ENCODE assay signal across 8 cellular contexts in the genomic region with DNA sequence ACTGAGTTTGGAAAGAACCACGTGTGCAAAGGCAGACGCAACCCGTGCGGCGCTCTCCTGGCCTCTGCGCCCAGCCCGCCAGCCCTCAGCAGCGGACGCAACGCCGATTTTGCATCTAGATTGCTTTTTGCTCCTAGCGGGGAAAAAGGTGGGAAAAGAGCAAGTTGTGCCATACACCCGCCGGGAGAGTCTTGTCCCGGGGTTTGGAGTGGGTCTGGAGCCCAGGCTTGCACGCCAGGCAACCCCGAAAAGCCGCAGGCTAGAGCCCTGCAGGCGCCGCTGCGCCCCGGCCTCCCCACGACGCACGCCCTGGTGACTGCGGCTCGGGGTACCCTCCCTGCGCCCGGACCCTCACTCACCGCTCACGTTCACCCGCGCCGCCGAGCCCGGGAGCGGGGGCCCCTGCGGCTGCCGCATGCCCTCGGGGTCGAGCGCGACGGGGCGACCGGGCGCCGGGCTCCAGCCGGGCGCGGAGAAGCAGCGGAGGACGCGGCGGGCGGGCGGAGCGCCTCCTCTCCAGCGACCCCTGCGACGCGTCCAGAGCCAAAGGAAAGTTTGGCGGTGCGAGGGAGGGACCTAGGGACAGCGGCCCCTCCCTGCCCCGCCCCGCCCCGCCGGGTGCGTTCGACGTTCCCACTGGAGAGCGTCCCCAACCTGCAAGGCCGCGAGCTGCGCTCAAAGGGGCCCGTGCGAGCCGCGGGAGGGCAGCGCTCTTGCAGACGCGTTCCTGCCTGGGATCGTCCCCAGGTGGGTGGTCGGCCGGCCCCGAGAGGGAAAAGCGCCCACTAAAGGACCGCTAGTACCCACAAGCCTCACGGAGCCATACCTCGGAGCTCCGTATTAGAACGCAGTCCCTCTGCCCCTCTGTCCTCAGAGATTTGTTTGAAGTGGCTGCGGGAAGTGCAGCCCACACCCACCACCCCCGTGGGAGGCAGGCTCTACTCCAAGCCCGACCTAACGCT. TPM values are rescaled to one million over a fixed set of nuclear protein-coding genes. Genes with fewer than 3 reads are reported as not detected.
DNase-seq lines count a peak whose midpoint lies in the region; ATAC-seq and TF ChIP-seq lines count a peak whose summit lies in the region.

A gene with protein sequence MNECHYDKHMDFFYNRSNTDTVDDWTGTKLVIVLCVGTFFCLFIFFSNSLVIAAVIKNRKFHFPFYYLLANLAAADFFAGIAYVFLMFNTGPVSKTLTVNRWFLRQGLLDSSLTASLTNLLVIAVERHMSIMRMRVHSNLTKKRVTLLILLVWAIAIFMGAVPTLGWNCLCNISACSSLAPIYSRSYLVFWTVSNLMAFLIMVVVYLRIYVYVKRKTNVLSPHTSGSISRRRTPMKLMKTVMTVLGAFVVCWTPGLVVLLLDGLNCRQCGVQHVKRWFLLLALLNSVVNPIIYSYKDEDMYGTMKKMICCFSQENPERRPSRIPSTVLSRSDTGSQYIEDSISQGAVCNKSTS (minus strand): TSS at position 550 of the 962 bp plus-strand sequence. CDS start 27,086 bp downstream, outside the sequence.

- intact Hi-C loops in body of pancreas (cut with DNase I), result no loop called here
- intact Hi-C loops in stomach (cut with DNase I; ENCODE audit: low total_unique reads), result no loop called here

- peak; percentile 79 for DNase-seq in NT2/D1 (ENCODE audit: low read depth, low spot score)
- DNase-seq in body of pancreas, result peak; percentile 75 to 89 (median 80)
- DNase-seq in left kidney (ENCODE audit: low read depth, low spot score), result peak; percentile 80
- DNase-seq in stomach, result no peak
- DNase-seq in omental fat pad (ENCODE audit: low spot score), result no peak
- DNase-seq in SIG-M5 (lab: John Stamatoyannopoulos, UW), result no peak
- no peak for DNase-seq in ACHN

- WGBS in body of pancreas, 2 donors, result 0 to 1% methylated on average over 45 to 89 of the region's 97 CpGs
- 1 to 5% (median 2%) methylated on average over 33 to 97 of the region's 97 CpGs for WGBS in stomach, 5 donors

- peak within 1 kb of the TSS; percentile 25 to 73 (median 68) for H3K27ac ChIP-seq in body of pancreas
- H3K27ac ChIP-seq in stomach, result no peak within 1 kb of the TSS

- H3K4me3 ChIP-seq in NT2/D1 (ENCODE audit: insufficient read length, low read depth) (peak within 1 kb of the TSS; percentile 77), body of pancreas (peak within 1 kb of the TSS; percentile 13 to 37), stomach (peak within 1 kb of the TSS; percentile 30 to 54 (median 40))

- ATAC-seq in GM19351 (IDR thresholded peaks at IDR 0.05; ENCODE audit: unreplicated experiment) (peak; percentile 85), body of pancreas (peak; percentile 94), omental fat pad (ENCODE audit: low FRiP score) (no peak)

- H3K36me3 ChIP-seq in NT2/D1 (ENCODE audit: insufficient read depth, insufficient read length, low read length), result peaks cover 27% of the 10 kb centered on the region
- H3K36me3 ChIP-seq in body of pancreas (replicated peaks in 1 of 2; ENCODE audit: insufficient read depth in 1 of 2, low read depth in 2 of 2), result no peaks in the 10 kb centered on the region
- H3K36me3 ChIP-seq in stomach, result no peaks in the 10 kb centered on the region

- peak; percentile 62 to 77 (median 70) for TF ChIP-seq POLR2A in body of pancreas (IDR thresholded peaks at IDR 0.05)
- no peak for TF ChIP-seq POLR2A in stomach (IDR thresholded peaks at IDR 0.05)

- in situ Hi-C loops in ACHN (cut with HindIII; ENCODE audit: low pct_ligation_motif_present, low pct_unique_long_range_greater_than_20kb, low sequenced_read_pairs), result no loop called here

- TF ChIP-seq EP300 in stomach (IDR thresholded peaks at IDR 0.05), result no peak

- H3K27me3 ChIP-seq in NT2/D1 (ENCODE audit: insufficient read depth, insufficient read length) (peaks cover 30% of the 10 kb centered on the region), body of pancreas (no peaks in the 10 kb centered on the region), stomach (peaks cover 11 to 53% (median 20%) of the 10 kb centered on the region in 3 donors)

- H3K4me1 ChIP-seq in NT2/D1 (ENCODE audit: insufficient read depth, insufficient read length), result no peaks in the 10 kb centered on the region
- H3K4me1 ChIP-seq in body of pancreas, result peaks cover 28% of the 10 kb centered on the region
- peaks cover 10 to 15% (median 14%) of the 10 kb centered on the region in 4 donors for H3K4me1 ChIP-seq in stomach

- TF ChIP-seq CTCF in body of pancreas (IDR thresholded peaks at IDR 0.05) (peak in 1 of 7 experiments; percentile 8), stomach (IDR thresholded peaks at IDR 0.05) (no peak), omental fat pad (IDR thresholded peaks at IDR 0.05) (no peak)

- peak within 1 kb of the TSS; percentile 88 for H3K9ac ChIP-seq in NT2/D1 (ENCODE audit: insufficient read length, low read depth)

- H3K9me3 ChIP-seq in NT2/D1 (ENCODE audit: insufficient read depth, low read length), result no peaks in the 10 kb centered on the region
- H3K9me3 ChIP-seq in body of pancreas, result no peaks in the 10 kb centered on the region
- H3K9me3 ChIP-seq in stomach, result no peaks in the 10 kb centered on the region

RNA-seq across cellular contexts. Expression of the gene that starts here (rescaled TPM):
- 10 to 100 TPM; 17.1 to 19.7 TPM for total RNA-seq in body of pancreas
- total RNA-seq in stomach, result 1 to 10 TPM in 2 of 5 donors, not detected in 3; 1.2 to 2.0 TPM
- 1 to 10 TPM in 1 of 3 donors, under 1 TPM in 2; 0.12 to 2.7 (median 0.31) TPM for polyA plus RNA-seq in stomach
- under 1 TPM in 1 of 4 donors, not detected in 3; 0.72 TPM for total RNA-seq in omental fat pad

Comparison
In these comparisons a context has a peak if more than half of its experiments do, and no peak if none do; other contexts are left out.
1. RNA of the gene that starts here (total RNA-seq): 17.1 to 19.7 TPM in body of pancreas; 1.2 to 2.0 TPM in stomach and 0.72 TPM in omental fat pad; every median in the first group is over 4 times any median in the second.
2. DNase-seq: peak in NT2/D1 (single experiment), body of pancreas (4 of 4) and left kidney (single experiment); none in stomach (single experiment), omental fat pad (single experiment), SIG-M5 (single experiment) and ACHN (single experiment).
3. H3K4me3 ChIP-seq: peak in every context shown above with its lines; median percentile 77 in NT2/D1; 40 in stomach; 25 in body of pancreas.
4. H3K27ac ChIP-seq: peak in body of pancreas (4 of 4); none in stomach (0 of 5).
5. POLR2A ChIP-seq: peak in body of pancreas (3 of 3); none in stomach (0 of 4).